Comparison of ENCODE assay signal across 8 cellular contexts in genomic region chr4:88211473-88212252, GRCh38. TPM values are rescaled to one million over a fixed set of nuclear protein-coding genes. Genes with fewer than 3 reads are reported as not detected.
DNase-seq lines count a peak whose midpoint lies in the region; ATAC-seq and TF ChIP-seq lines count a peak whose summit lies in the region.

No MANE protein-coding gene starts in this region.

- peak; percentile 53 for DNase-seq in NCI-H2196 (lab: John Stamatoyannopoulos, UW; ENCODE audit: unreplicated experiment)
- no peak for DNase-seq in NCI-H2196 treated with DMSO at 0.1 percent for 48 hours (lab: John Stamatoyannopoulos, UW; ENCODE audit: unreplicated experiment)
- DNase-seq in NCI-H1092 (lab: John Stamatoyannopoulos, UW) = peak; percentile 15
- DNase-seq in activated CD4-positive, alpha-beta T cell treated with anti-CD3 and anti-CD28 coated beads for 4 hours = peak; percentile 23 to 59
- DNase-seq in fibroblast of lung (ENCODE audit: low read depth in 2 of 2) = peak in 1 of 2 donors; percentile 59
- DNase-seq in omental fat pad (ENCODE audit: low spot score) = no peak

- TF ChIP-seq CTCF in fibroblast of lung (conservative IDR thresholded peaks at IDR 0.05 in 1 of 2, IDR thresholded peaks at IDR 0.05 in 1 of 2; ENCODE audit: low read depth in 1 of 2, low read length in 2 of 2) = peak; percentile 45 to 50
- peak in 2 of 3 donors; percentile 27 to 53 for TF ChIP-seq CTCF in omental fat pad (IDR thresholded peaks at IDR 0.05)

- no peaks in the 10 kb centered on the region for H3K79me2 ChIP-seq in fibroblast of lung (ENCODE audit: control insufficient read depth, insufficient read depth, low read length)

- no peak overlapping the region for H3K4me3 ChIP-seq in fibroblast of lung (replicated peaks in 1 of 4; ENCODE audit: control extremely low read depth in 1 of 4, insufficient read depth in 1 of 4, low read depth in 3 of 4, low read length in 4 of 4)

- no peaks in the 10 kb centered on the region for H3K27me3 ChIP-seq in fibroblast of lung (ENCODE audit: control insufficient read depth, insufficient read depth, low read length)

- no peaks in the 10 kb centered on the region for H4K20me1 ChIP-seq in fibroblast of lung (ENCODE audit: control insufficient read depth, extremely low read depth, insufficient read depth, low read length)

- no peak overlapping the region for H2AFZ ChIP-seq in fibroblast of lung (ENCODE audit: low read length)

- H3K4me1 ChIP-seq in fibroblast of lung (ENCODE audit: control insufficient read depth, extremely low read depth, insufficient read depth, low read length) = no peaks in the 10 kb centered on the region

- no peak overlapping the region for H3K27ac ChIP-seq in fibroblast of lung (ENCODE audit: insufficient read depth, low read length)

- no peaks in the 10 kb centered on the region for H3K36me3 ChIP-seq in fibroblast of lung (ENCODE audit: control insufficient read depth, insufficient read depth, low read length)

- ATAC-seq in GM21367 (IDR thresholded peaks at IDR 0.05; ENCODE audit: unreplicated experiment) (peak; percentile 67), omental fat pad (ENCODE audit: low FRiP score) (no peak), HG03095 (IDR thresholded peaks at IDR 0.05; ENCODE audit: unreplicated experiment) (no peak)

- no peak overlapping the region for H3K4me2 ChIP-seq in fibroblast of lung (ENCODE audit: extremely low read depth, insufficient read depth, low read length)

- no peak overlapping the region for H3K9ac ChIP-seq in fibroblast of lung (ENCODE audit: insufficient read depth, low read length)

- H3K9me3 ChIP-seq in fibroblast of lung (ENCODE audit: control insufficient read depth, insufficient read depth, low read depth, low read length) = no peaks in the 10 kb centered on the region

RNA-seq across cellular contexts. Expression of gene ABCG2, which starts 53.2 kb away (rescaled TPM):
- total RNA-seq in fibroblast of lung = 0.51 and 1.3 TPM in 2 replicates
- 4.5 and 5.5 TPM in 2 replicates for polyA plus RNA-seq in fibroblast of lung
- polyA plus RNA-seq in fibroblast of lung (2012) = 2.7 and 4.1 TPM in 2 replicates
- polyA minus RNA-seq in fibroblast of lung (ENCODE audit: low replicate concordance) = 2.1 and 2.2 TPM in 2 replicates
- total RNA-seq in omental fat pad = 10 to 100 TPM in 1 of 4 donors, 1 to 10 TPM in 3; 3.4 to 16.2 (median 7.9) TPM

Comparison
In these comparisons a context has a peak if more than half of its experiments do, and no peak if none do; other contexts are left out.
1. DNase-seq: peak in NCI-H2196 (single experiment), NCI-H1092 (single experiment) and activated CD4-positive, alpha-beta T cell treated with anti-CD3 and anti-CD28 coated beads for 4 hours (2 of 2); none in NCI-H2196 treated with DMSO at 0.1 percent for 48 hours (single experiment) and omental fat pad (single experiment).